In genomic region chr10:119268871-119269506, GRCh38 we compare ENCODE assay signal across 9 cellular contexts.
DNase-seq lines count a peak whose midpoint lies in the region; ATAC-seq, FAIRE-seq and TF ChIP-seq lines count a peak whose summit lies in the region.
"Had no signal": no experiment of that assay in that cellular context is flagged by ENCODE, and none has a peak within 500 bp of the region (broad histone marks: within the 10 kb centered on the region; RNA-seq: fewer than 3 reads in every experiment).

No MANE protein-coding gene starts in this region.

- 80% methylated on average over 8 of the region's 11 CpGs for WGBS in HepG2 (ENCODE audit: low lambda C conversion rate)

- intact Hi-C loops in HepG2 (cut with micrococcal nuclease; ENCODE audit: unreplicated experiment) (no loop called here), head of caudate nucleus (cut with DNase I) (no loop called here)

- H3K27me3 ChIP-seq in HepG2 (ENCODE audit: control insufficient read depth in 1 of 2, insufficient read depth in 2 of 2, low read length in 2 of 2) (no peaks in the 10 kb centered on the region), subcutaneous abdominal adipose tissue (ENCODE audit: control insufficient read depth in 5 of 5, insufficient read depth in 4 of 5, low read length in 5 of 5) (no peaks in the 10 kb centered on the region)
- H3K27me3 ChIP-seq: ovary had no signal

- H2AFZ ChIP-seq in HepG2 (ENCODE audit: low read length): no peak overlapping the region

- H3K4me1 ChIP-seq in HepG2 (ENCODE audit: insufficient read depth, low read length) (peaks cover 67% of the 10 kb centered on the region), subcutaneous abdominal adipose tissue (ENCODE audit: control insufficient read depth in 5 of 5, insufficient read depth in 5 of 5, low read length in 5 of 5) (peaks cover 13 to 67% (median 46%) of the 10 kb centered on the region in 5 donors)

- no peak for TF ChIP-seq CTCF in HepG2 (CRISPR knock-in tag; IDR thresholded peaks at IDR 0.05)

- no peak overlapping the region for H3K4me2 ChIP-seq in HepG2 (ENCODE audit: low read depth, low read length)

- ATAC-seq in GM19324 (IDR thresholded peaks at IDR 0.05; ENCODE audit: low FRiP score, unreplicated experiment): peak; percentile 64
- peak; percentile 87 for ATAC-seq in HG03196 (IDR thresholded peaks at IDR 0.05; ENCODE audit: unreplicated experiment)
- ATAC-seq in HepG2: no peak

- FAIRE-seq in HepG2 (lab: Jason Lieb, UNC): no peak
- no peak for FAIRE-seq in RCC 7860 (lab: Jason Lieb, UNC)

- H4K20me1 ChIP-seq in HepG2 (ENCODE audit: insufficient read depth, low read length): no peaks in the 10 kb centered on the region

- CTCF ChIA-PET in HepG2 (lab: Yijun Ruan, JAX; ENCODE audit: low intra/inter-chr PET ratio, low total read pairs): no interaction called here

- POLR2A ChIA-PET in HepG2 (lab: Yijun Ruan, JAX): interaction anchor here (7.3 kb wide), 1 partner anchor 16 kb away, joined by 168 read pairs; no protein-coding TSS in a partner anchor

- H3K9me3 ChIP-seq in HepG2 (ENCODE audit: low read length) (no peaks in the 10 kb centered on the region), subcutaneous abdominal adipose tissue (ENCODE audit: control insufficient read depth in 5 of 5, low read length in 5 of 5) (no peaks in the 10 kb centered on the region)
- H3K9me3 ChIP-seq: ovary had no signal

- no peak for TF ChIP-seq EP300 in HepG2 (IDR thresholded peaks at IDR 0.05; ENCODE audit: low read depth in 2 of 2, low read length in 2 of 2)
- no peak for TF ChIP-seq EP300 in HepG2 (CRISPR knock-in tag; IDR thresholded peaks at IDR 0.05; ENCODE audit: borderline replicate concordance)

- no peak for TF ChIP-seq RAD21 in HepG2 (CRISPR knock-in tag; IDR thresholded peaks at IDR 0.05)

- TF ChIP-seq POLR2A in HepG2 (IDR thresholded peaks at IDR 0.05; ENCODE audit: insufficient read depth in 1 of 2, low read depth in 2 of 2, low read length in 2 of 2): no peak

- in situ Hi-C loops in HepG2 (cut with HindIII; ENCODE audit: extremely low pct_ligation_motif_present, low pct_unique_long_range_greater_than_20kb): no loop called here

- peaks cover 6% of the 10 kb centered on the region for H3K79me2 ChIP-seq in HepG2 (ENCODE audit: insufficient read depth, low read length)

- DNase-seq in activated T-cell treated with anti-CD3 and anti-CD28 coated beads for 24 hours (ENCODE audit: low read depth) (peak; percentile 37), HepG2 (ENCODE audit: low spot score) (no peak), SIG-M5 (lab: John Stamatoyannopoulos, UW) (no peak), head of caudate nucleus (no peak), RCC 7860 (ENCODE audit: low spot score) (no peak)

- H3K27ac ChIP-seq in HepG2 (ENCODE audit: extremely low read length, insufficient read depth, low read length) (peak overlapping the region; percentile 12), subcutaneous abdominal adipose tissue (ENCODE audit: low read depth, low read length) (peak overlapping the region; percentile 74)

- BruUV-seq in HepG2 (replicated peaks; lab: Mats Ljungman, UMichigan): no TSS peak

- no peaks in the 10 kb centered on the region for H3K36me3 ChIP-seq in HepG2 (replicated peaks in 1 of 2; ENCODE audit: control insufficient read depth in 1 of 2, insufficient read depth in 2 of 2, low read length in 2 of 2)
- no peaks in the 10 kb centered on the region for H3K36me3 ChIP-seq in subcutaneous abdominal adipose tissue (ENCODE audit: control insufficient read depth in 5 of 5, insufficient read depth in 5 of 5, low read length in 5 of 5)
- H3K36me3 ChIP-seq: ovary had no signal

- H3K9ac ChIP-seq in HepG2 (ENCODE audit: insufficient read depth, low read depth, low read length) (0 out of 2 replicates have a peak overlapping the region, but pooled peaks have one; percentile 4), subcutaneous abdominal adipose tissue (ENCODE audit: low read length in 5 of 5) (no peak overlapping the region)

- H3K4me3 ChIP-seq in HepG2 (replicated peaks in 1 of 3; ENCODE audit: insufficient read depth in 1 of 3, low read depth in 2 of 3, low read length in 3 of 3) (no peak overlapping the region), subcutaneous abdominal adipose tissue (ENCODE audit: low read depth in 1 of 5, low read length in 5 of 5) (no peak overlapping the region)
- H3K4me3 ChIP-seq: ovary had no signal

TF ChIP-seq in HepG2, 621 proteins besides CTCF, POLR2A, EP300 and RAD21:
- no peak for TF ChIP-seq SRSF4 (IDR thresholded peaks at IDR 0.05; ENCODE audit: low read depth, low read length, poor library complexity, severe bottlenecking)
- peak; percentile 14; the same call in 1 of the 2 replicates for TF ChIP-seq SOX5 (CRISPR knock-in tag; IDR thresholded peaks at IDR 0.05; ENCODE audit: borderline replicate concordance)
